9 cellular contexts compared by ENCODE assay signal in genomic region chr1:109649380-109649987, GRCh38. TPM values are rescaled to one million over a fixed set of nuclear protein-coding genes. Genes with fewer than 3 reads are reported as not detected.
DNase-seq lines count a peak whose midpoint lies in the region; ATAC-seq and TF ChIP-seq lines count a peak whose summit lies in the region.
"Had no signal": no experiment of that assay in that cellular context is flagged by ENCODE, and none has a peak within 500 bp of the region (broad histone marks: within the 10 kb centered on the region; RNA-seq: fewer than 3 reads in every experiment).

No MANE protein-coding gene starts in this region.

- no peak overlapping the region for H3K56ac ChIP-seq in mesendoderm (ENCODE audit: low read length)

- no CpG with 5 or more reads among the region's 5 CpGs for WGBS in mesendoderm (ENCODE audit: extremely low coverage, insufficient coverage, low lambda C conversion rate)

- no peaks in the 10 kb centered on the region for H3K79me2 ChIP-seq in mesendoderm (ENCODE audit: control insufficient read depth, insufficient read depth, low read length)

- peaks cover 2% of the 10 kb centered on the region; the same call in 1 of the 2 replicates for H3K27me3 ChIP-seq in BJ (ENCODE audit: control insufficient read depth, insufficient read depth, low read length)
- peaks cover 3% of the 10 kb centered on the region for H3K27me3 ChIP-seq in mesendoderm (ENCODE audit: insufficient read depth, low read length, poor library complexity)

- no peaks in the 10 kb centered on the region for H3K79me1 ChIP-seq in mesendoderm (ENCODE audit: low read length)

- in situ Hi-C loops in astrocyte of the spinal cord (cut with HindIII; ENCODE audit: low sequenced_read_pairs): loop anchor here (10.0 kb wide), 1 partner anchor 125 kb away; no protein-coding TSS in a partner anchor

- H3K23ac ChIP-seq in mesendoderm (ENCODE audit: low read length): no peak overlapping the region

- no peaks in the 10 kb centered on the region for H3K9me3 Mint-ChIP-seq in memory B cell

- H2AK5ac ChIP-seq in mesendoderm (ENCODE audit: low read length): no peak overlapping the region

- no peak overlapping the region for H2BK5ac ChIP-seq in mesendoderm (ENCODE audit: low read length)

- H3K4ac ChIP-seq in mesendoderm (ENCODE audit: low read depth, low read length): no peak overlapping the region

- no peak for ATAC-seq in memory B cell (ENCODE audit: low read depth)
- no peak for ATAC-seq in HG03139 (IDR thresholded peaks at IDR 0.05; ENCODE audit: unreplicated experiment)
- ATAC-seq in HG03571 (IDR thresholded peaks at IDR 0.05; ENCODE audit: unreplicated experiment): no peak

- H3K4me3 ChIP-seq in BJ (ENCODE audit: low read depth, low read length) (peak overlapping the region; percentile 34), LNCaP clone FGC (ENCODE audit: low read depth, low read length) (peak overlapping the region; percentile 19; the same call in 1 of the 2 replicates), astrocyte of the spinal cord (ENCODE audit: low read depth, low read length) (peak overlapping the region; percentile 21), mesendoderm (ENCODE audit: low read length) (no peak overlapping the region)

- peak overlapping the region; percentile 32 for H3K4me3 Mint-ChIP-seq in memory B cell
- H3K4me3 Mint-ChIP-seq: activated naive CD8-positive, alpha-beta T cell had no signal

- no peak overlapping the region for H4K8ac ChIP-seq in mesendoderm (ENCODE audit: low read depth, low read length)

- no peak overlapping the region for H3K4me2 ChIP-seq in mesendoderm (ENCODE audit: low read length)

- H2BK15ac ChIP-seq in mesendoderm (replicated peaks; ENCODE audit: low read depth): no peak overlapping the region

- H2BK120ac ChIP-seq in mesendoderm (ENCODE audit: low read depth, low read length): no peak overlapping the region

- CTCF ChIA-PET in BJ (lab: Yijun Ruan, JAX): interaction anchor here (0.7 to 10.9 kb wide), 22 partner anchors 9 to 336 kb away, joined by 3 to 210 read pairs (median 5); partner anchors contain the start of genes AHCYL1, GNAI3 and GPR61

- H3K4me1 Mint-ChIP-seq in memory B cell: no peaks in the 10 kb centered on the region

- peaks cover 3% of the 10 kb centered on the region for H3K27me3 Mint-ChIP-seq in memory B cell
- H3K27me3 Mint-ChIP-seq: activated naive CD8-positive, alpha-beta T cell had no signal

- POLR2A ChIA-PET in BJ (lab: Charles Lee): no interaction called here

- no peak overlapping the region for H3K9ac ChIP-seq in mesendoderm (ENCODE audit: low read length)

- TF ChIP-seq CTCF in BJ (IDR thresholded peaks at IDR 0.05; ENCODE audit: insufficient read depth, low read depth, low read length): peak; percentile 60
- peak; percentile 54 for TF ChIP-seq CTCF in LNCaP clone FGC (IDR thresholded peaks at IDR 0.05; ENCODE audit: control insufficient read depth, extremely low read depth, insufficient read depth)
- peak; percentile 29 for TF ChIP-seq CTCF in astrocyte of the spinal cord (IDR thresholded peaks at IDR 0.05; ENCODE audit: low read depth, low read length)

- H3K4me1 ChIP-seq in mesendoderm (ENCODE audit: control insufficient read depth, low read depth, low read length): no peaks in the 10 kb centered on the region

- H3K36me3 Mint-ChIP-seq in memory B cell: no peaks in the 10 kb centered on the region
- H3K36me3 Mint-ChIP-seq: activated naive CD8-positive, alpha-beta T cell had no signal

- no peak overlapping the region for H3K18ac ChIP-seq in mesendoderm (ENCODE audit: low read length)

- DNase-seq in BJ (ENCODE audit: low read depth) (no peak), LNCaP clone FGC (ENCODE audit: low read depth) (no peak), astrocyte of the spinal cord (ENCODE audit: low read depth, low spot score) (peak; percentile 43), memory B cell (ENCODE audit: low spot score in 2 of 2) (no peak), mesendoderm (no peak)
- DNase-seq in effector CD4-positive, alpha-beta T cell: no peak

- H3K27ac ChIP-seq in mesendoderm (ENCODE audit: low read depth, low read length): no peak overlapping the region

- no peak overlapping the region for H4K5ac ChIP-seq in mesendoderm (ENCODE audit: low read length)

- H3K36me3 ChIP-seq in BJ (ENCODE audit: control insufficient read depth, insufficient read depth, low read length): no peaks in the 10 kb centered on the region
- no peaks in the 10 kb centered on the region for H3K36me3 ChIP-seq in mesendoderm (ENCODE audit: control insufficient read depth, insufficient read depth, low read length)

- H3K27ac Mint-ChIP-seq in memory B cell: no peak overlapping the region
- H3K27ac Mint-ChIP-seq: activated naive CD8-positive, alpha-beta T cell had no signal

RNA-seq across cellular contexts. Expression of gene GSTM4, which starts 6.4 kb away (rescaled TPM):
- polyA plus RNA-seq in BJ (2011; rRNA removed): 28.4 and 28.5 TPM in 2 replicates
- 13.6 and 14.1 TPM in 2 replicates for polyA minus RNA-seq in BJ (2011; rRNA and poly(A)+ RNA removed)
- 9.2 TPM for polyA plus RNA-seq in mesendoderm (2013, experiment 1 of 2)
- 9.5 TPM for polyA plus RNA-seq in mesendoderm (2013, experiment 2 of 2)

RNA-seq across cellular contexts. Expression of gene GSTM2, which starts 18.4 kb away (rescaled TPM):
- 49.0 and 62.3 TPM in 2 replicates for polyA plus RNA-seq in BJ (2011; rRNA removed)
- 16.3 and 26.2 TPM in 2 replicates for polyA minus RNA-seq in BJ (2011; rRNA and poly(A)+ RNA removed)
- 10.1 TPM for polyA plus RNA-seq in mesendoderm (2013, experiment 1 of 2)
- polyA plus RNA-seq in mesendoderm (2013, experiment 2 of 2): 10.5 TPM

RNA-seq across cellular contexts. Expression of gene AMPD2, which starts 29.8 kb away (rescaled TPM):
- polyA plus RNA-seq in BJ (2011; rRNA removed): 43.1 and 86.9 TPM in 2 replicates
- 65.6 and 102 TPM in 2 replicates for polyA minus RNA-seq in BJ (2011; rRNA and poly(A)+ RNA removed)
- polyA plus RNA-seq in mesendoderm (2013, experiment 1 of 2): 26.9 TPM
- polyA plus RNA-seq in mesendoderm (2013, experiment 2 of 2): 26.2 TPM

RNA-seq across cellular contexts. Expression of gene GNAT2, which starts 30.1 kb away (rescaled TPM):
- polyA plus RNA-seq in BJ (2011; rRNA removed): 0.09 and 0.15 TPM in 2 replicates
- not detected in 2 replicates for polyA minus RNA-seq in BJ (2011; rRNA and poly(A)+ RNA removed)
- polyA plus RNA-seq in mesendoderm (2013, experiment 1 of 2): 0.13 TPM
- 0.25 TPM for polyA plus RNA-seq in mesendoderm (2013, experiment 2 of 2)

RNA-seq across cellular contexts. Expression of gene GSTM1, which starts 38.1 kb away (rescaled TPM):
- polyA plus RNA-seq in BJ (2011; rRNA removed): 0.47 and 1.0 TPM in 2 replicates
- polyA minus RNA-seq in BJ (2011; rRNA and poly(A)+ RNA removed): not detected in 2 replicates
- polyA plus RNA-seq in mesendoderm (2013, experiment 1 of 2): 25.3 TPM
- polyA plus RNA-seq in mesendoderm (2013, experiment 2 of 2): 23.1 TPM
